Comparison of ENCODE assay signal across 12 cellular contexts in the genomic region with DNA sequence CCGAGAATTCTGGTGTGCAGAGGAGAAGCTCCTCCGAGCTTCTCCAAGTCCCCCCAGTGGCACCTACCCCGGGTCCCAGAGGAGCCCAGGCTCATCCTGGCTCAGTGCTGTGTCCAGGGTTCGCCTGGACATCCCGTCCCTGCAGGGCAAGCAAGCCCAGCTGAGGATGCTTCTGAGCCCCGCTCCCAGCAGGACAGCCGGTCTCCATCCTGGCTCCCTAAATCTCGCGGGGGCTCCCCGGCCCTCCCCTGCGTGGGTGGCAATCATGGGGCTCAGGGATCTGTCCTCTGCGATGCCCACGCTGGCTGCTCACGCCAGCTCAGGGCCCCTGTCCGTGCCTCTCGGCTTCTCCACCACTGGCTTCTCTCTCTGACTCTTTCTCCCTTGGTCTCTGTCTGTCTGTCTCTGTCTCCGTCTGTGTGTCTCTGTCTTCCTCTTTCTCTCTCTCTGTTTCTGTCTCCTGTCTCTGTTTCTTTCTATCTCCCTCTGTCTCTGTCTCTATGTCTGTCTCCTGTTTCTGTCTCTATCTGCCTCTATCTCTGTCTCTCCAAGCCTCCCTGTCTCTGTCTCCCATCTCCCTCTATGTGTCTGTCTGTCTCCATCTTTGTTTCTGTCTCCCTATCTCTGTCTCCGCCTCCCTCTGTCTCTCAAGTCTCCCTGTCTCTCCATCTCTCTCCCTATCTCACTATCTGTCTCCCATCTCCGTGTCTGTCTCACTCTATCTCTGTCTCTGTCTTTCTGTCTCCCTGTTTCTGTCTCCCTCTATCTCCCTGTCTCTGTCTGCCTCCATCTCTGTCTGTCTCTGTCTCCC. TPM values are rescaled to one million over a fixed set of nuclear protein-coding genes. Genes with fewer than 3 reads are reported as not detected.
A peak's percentile ranks its signal among the peaks of the same experiment; 100 is the strongest.
DNase-seq lines count a peak whose midpoint lies in the region; FAIRE-seq and TF ChIP-seq lines count a peak whose summit lies in the region.
"Had no signal": no experiment of that assay in that cellular context is flagged by ENCODE, and none has a peak within 500 bp of the region (broad histone marks: within the 10 kb centered on the region; RNA-seq: fewer than 3 reads in every experiment).

No MANE protein-coding gene starts in this region.

- no peak overlapping the region for H3K27ac ChIP-seq in H1 (ENCODE audit: low read depth, low read length)
- H3K27ac ChIP-seq: left lung, parathyroid adenoma had no signal

- H2BK5ac ChIP-seq in H1 (ENCODE audit: low read depth, low read length): peak overlapping the region; percentile 44; the same call in 1 of the 2 replicates

- no peak overlapping the region for H2BK120ac ChIP-seq in H1 (replicated peaks; ENCODE audit: low read depth, low read length)

- no peak for TF ChIP-seq CTCF in HFFc6 (IDR thresholded peaks at IDR 0.05)
- TF ChIP-seq CTCF in H1 (IDR thresholded peaks at IDR 0.05; ENCODE audit: control extremely low read depth in 1 of 3, insufficient read depth in 1 of 3, low read depth in 1 of 3, low read length in 3 of 3): no peak

- no peak; a peak in 1 of 3 replicates for TF ChIP-seq POLR2A in H1 (IDR thresholded peaks at IDR 0.05; ENCODE audit: control extremely low read depth in 1 of 2, low read depth in 2 of 2, low read length in 2 of 2)

- no peak for TF ChIP-seq EP300 in H1 (IDR thresholded peaks at IDR 0.05; ENCODE audit: borderline replicate concordance in 1 of 2, low read depth in 2 of 2, low read length in 2 of 2)

- no peak overlapping the region for H3K23ac ChIP-seq in H1 (ENCODE audit: insufficient read length)

- peaks cover 0 to 10% of the 10 kb centered on the region in 2 experiments; a peak in 1 of 4 replicates for H3K9me3 ChIP-seq in H1 (ENCODE audit: insufficient read depth in 2 of 2, low read depth in 1 of 2, low read length in 1 of 2)

- H3K4ac ChIP-seq in H1 (replicated peaks; ENCODE audit: insufficient read length, low read depth, low read length): no peak overlapping the region

- peaks cover 14% of the 10 kb centered on the region; the same call in 1 of the 2 replicates for H3K23me2 ChIP-seq in H1 (ENCODE audit: low read depth, low read length)

- H3K4me1 ChIP-seq in H1 (replicated peaks in 1 of 4; ENCODE audit: control insufficient read depth in 3 of 4, insufficient read depth in 4 of 4, low read length in 3 of 4): no peaks in the 10 kb centered on the region
- H3K4me1 ChIP-seq: left lung, parathyroid adenoma had no signal

- no peaks in the 10 kb centered on the region for H3K27me3 ChIP-seq in H1 (replicated peaks in 1 of 4; ENCODE audit: control insufficient read depth in 3 of 4, extremely low read depth in 1 of 4, insufficient read depth in 3 of 4, low read length in 3 of 4)
- H3K27me3 ChIP-seq: left lung had no signal

- H3K36me3 ChIP-seq in H1 (ENCODE audit: control insufficient read depth in 2 of 4, insufficient read depth in 4 of 4, low read length in 3 of 4): peaks cover 40 to 76% (median 66%) of the 10 kb centered on the region in 4 experiments

- H3K4me2 ChIP-seq in H1 (ENCODE audit: insufficient read depth in 1 of 2, low read depth in 2 of 2, low read length in 2 of 2): no peak overlapping the region

- 80% methylated on average over 19 of the region's 19 CpGs; no CpG with 5 or more reads in 1 of the 2 experiments for WGBS in H1 (ENCODE audit: extremely low coverage in 1 of 2, insufficient coverage in 1 of 2, insufficient read length in 1 of 2, insufficient replicate concordance in 2 of 2, low coverage in 1 of 2, low lambda C conversion rate in 2 of 2, missing lambda C conversion rate in 1 of 2), 2 experiments

- no peak overlapping the region for H3K14ac ChIP-seq in H1 (ENCODE audit: insufficient read length)

- no peaks in the 10 kb centered on the region for H3K4me1 Mint-ChIP-seq in T-helper 1 cell treated with Interleukin-12 subunit alpha and Interleukin-12 subunit beta and Interleukin-4 antibody, amounts not matched to agents 30 μg/mL and 1 μg/mL, for 36 hours (ENCODE audit: low read depth)
- H3K4me1 Mint-ChIP-seq in HFFc6 (ENCODE audit: low read depth): no peaks in the 10 kb centered on the region

- no peak for FAIRE-seq in H1 (lab: Jason Lieb, UNC)

- H3K56ac ChIP-seq in H1 (replicated peaks; ENCODE audit: insufficient read length, low read depth, low read length): no peak overlapping the region

- H3K27me3 Mint-ChIP-seq in T-helper 1 cell treated with Interleukin-12 subunit alpha and Interleukin-12 subunit beta and Interleukin-4 antibody, amounts not matched to agents 30 μg/mL and 1 μg/mL, for 36 hours (ENCODE audit: low read depth): no peaks in the 10 kb centered on the region
- H3K27me3 Mint-ChIP-seq in HFFc6 (ENCODE audit: insufficient read depth): peaks cover 11% of the 10 kb centered on the region

- no peak overlapping the region for H2BK20ac ChIP-seq in H1 (ENCODE audit: low read length)

- intact Hi-C loops in posterior vena cava (cut with DNase I): no loop called here

- no peak overlapping the region for H3K4me3 ChIP-seq in H1 (ENCODE audit: extremely low read depth in 1 of 4, insufficient read depth in 2 of 4, low read depth in 3 of 4, low read length in 4 of 4)
- H3K4me3 ChIP-seq: left lung had no signal

- no peak overlapping the region for H3K18ac ChIP-seq in H1 (ENCODE audit: extremely low read depth, low read length)

- no peak overlapping the region for H4K91ac ChIP-seq in H1 (replicated peaks; ENCODE audit: insufficient read length, low read length)

- H3K27ac Mint-ChIP-seq in T-helper 1 cell treated with Interleukin-12 subunit alpha and Interleukin-12 subunit beta and Interleukin-4 antibody, amounts not matched to agents 30 μg/mL and 1 μg/mL, for 36 hours: peak overlapping the region; percentile 2
- peak overlapping the region; percentile 5; the same call in 1 of the 2 replicates for H3K27ac Mint-ChIP-seq in HFFc6

- H2BK12ac ChIP-seq in H1 (ENCODE audit: low read depth, low read length): no peak overlapping the region

- peaks cover 2% of the 10 kb centered on the region for H3K79me1 ChIP-seq in H1 (ENCODE audit: low read depth, low read length)

- no peak overlapping the region for H4K5ac ChIP-seq in H1 (ENCODE audit: insufficient read length, low read depth, low read length)

- H2BK15ac ChIP-seq in H1 (ENCODE audit: low read length): no peak overlapping the region

- no peak overlapping the region for H3K9ac ChIP-seq in H1 (replicated peaks in 1 of 4; ENCODE audit: extremely low read depth in 1 of 4, low read depth in 3 of 4, low read length in 3 of 4)
- H3K9ac ChIP-seq: parathyroid adenoma had no signal

- DNase-seq in T-helper 1 cell (no peak), HFFc6 (no peak), H1 (ENCODE audit: low read depth in 1 of 2, low spot score in 2 of 2) (no peak), posterior vena cava (ENCODE audit: low spot score) (peak; percentile 78), NCI-H82 treated with DMSO at 0.1 percent for 48 hours (lab: John Stamatoyannopoulos, UW; ENCODE audit: unreplicated experiment) (no peak), superior temporal gyrus (ENCODE audit: extremely low spot score) (no peak)
- no peak for DNase-seq in stimulated activated CD4-positive, alpha-beta T cell treated with anti-CD3 and anti-CD28 coated beads, Interleukin-1b, Interleukin-23, amount 100 ng/mL, for 48 hours
- DNase-seq: amygdala, DMS79 had no signal

- H3K36me3 Mint-ChIP-seq in T-helper 1 cell treated with Interleukin-12 subunit alpha and Interleukin-12 subunit beta and Interleukin-4 antibody, amounts not matched to agents 30 μg/mL and 1 μg/mL, for 36 hours (ENCODE audit: low read depth): peaks cover 47% of the 10 kb centered on the region
- peaks cover 41% of the 10 kb centered on the region for H3K36me3 Mint-ChIP-seq in HFFc6 (ENCODE audit: low read depth)

- CTCF ChIA-PET in H1 (lab: Charles Lee; ENCODE audit: partially characterized antibody): no interaction called here

- no peak overlapping the region for H4K8ac ChIP-seq in H1 (ENCODE audit: extremely low read depth, insufficient read depth, low read length)

- peaks cover 5 to 34% of the 10 kb centered on the region in 2 experiments for H4K20me1 ChIP-seq in H1 (replicated peaks in 1 of 2; ENCODE audit: control insufficient read depth in 1 of 2, insufficient read depth in 2 of 2, low read length in 2 of 2)

- peaks cover 28% of the 10 kb centered on the region for H3K9me3 Mint-ChIP-seq in T-helper 1 cell treated with Interleukin-12 subunit alpha and Interleukin-12 subunit beta and Interleukin-4 antibody, amounts not matched to agents 30 μg/mL and 1 μg/mL, for 36 hours
- peaks cover 42% of the 10 kb centered on the region for H3K9me3 Mint-ChIP-seq in HFFc6

- TF ChIP-seq RAD21 in H1 (IDR thresholded peaks at IDR 0.05 in 1 of 2, conservative IDR thresholded peaks at IDR 0.05 in 1 of 2; ENCODE audit: low read depth in 2 of 2, low read length in 2 of 2): no peak

- H2AFZ ChIP-seq in H1 (ENCODE audit: low read length): no peak overlapping the region
- H2AFZ ChIP-seq: parathyroid adenoma had no signal

- no peaks in the 10 kb centered on the region; a peak in 1 of 4 replicates for H3K79me2 ChIP-seq in H1 (ENCODE audit: control insufficient read depth in 1 of 2, insufficient read depth in 2 of 2, low read length in 2 of 2)
- H3K79me2 ChIP-seq: parathyroid adenoma had no signal

- no peak overlapping the region for H2AK5ac ChIP-seq in H1 (ENCODE audit: low read depth, low read length)

- POLR2A ChIA-PET in H1 (lab: Charles Lee; ENCODE audit: partially characterized antibody): no interaction called here

- H3K4me3 Mint-ChIP-seq in T-helper 1 cell treated with Interleukin-12 subunit alpha and Interleukin-12 subunit beta and Interleukin-4 antibody, amounts not matched to agents 30 μg/mL and 1 μg/mL, for 36 hours: no peak overlapping the region
- no peak overlapping the region for H3K4me3 Mint-ChIP-seq in HFFc6

RNA-seq across cellular contexts. Expression of gene SLC25A6, which starts 27.8 kb away (rescaled TPM):
- 100 to 1,000 TPM; 295 to 345 (median 320) TPM for total RNA-seq in HFFc6 (2021; fragmentation: NEBNext Ultra II Directional; extraction: Animal tissue kit (Norgen Biotek cat#: 25700))
- 487 and 514 TPM in 2 replicates for total RNA-seq in H1 (2021; fragmentation: NEBNext Ultra II Directional; extraction: Animal tissue kit (Norgen Biotek cat#: 25700))
- 1,220 and 1,529 TPM in 2 replicates for polyA plus RNA-seq in H1 (2011; rRNA removed)
- 1,117 TPM for polyA plus RNA-seq in H1 (2011; cell fraction: cytosol; rRNA removed)
- 686 TPM for polyA plus RNA-seq in H1 (2011; cell fraction: nucleus; rRNA removed)
- 559 to 826 TPM (median 767 TPM) in 4 replicates for polyA plus RNA-seq in H1 (2012, experiment 1 of 2)
- 674 TPM for polyA plus RNA-seq in H1 (2012, experiment 2 of 2)
- polyA plus RNA-seq in H1 (2013, experiment 1 of 2): 424 TPM
- polyA plus RNA-seq in H1 (2013, experiment 2 of 2): 418 TPM
- polyA minus RNA-seq in H1 (2011; rRNA and poly(A)+ RNA removed): 356 and 371 TPM in 2 replicates
- polyA minus RNA-seq in H1 (2011; cell fraction: cytosol; rRNA and poly(A)+ RNA removed): 639 TPM
- polyA minus RNA-seq in H1 (2011; cell fraction: nucleus; rRNA and poly(A)+ RNA removed): 472 TPM
- total RNA-seq in posterior vena cava: 100 to 1,000 TPM; 204 to 218 TPM

RNA-seq across cellular contexts. Expression of gene ASMTL, which starts 33.0 kb away (rescaled TPM):
- total RNA-seq in HFFc6 (2021; fragmentation: NEBNext Ultra II Directional; extraction: Animal tissue kit (Norgen Biotek cat#: 25700)): 10 to 100 TPM; 26.8 to 35.1 (median 32.8) TPM
- total RNA-seq in H1 (2021; fragmentation: NEBNext Ultra II Directional; extraction: Animal tissue kit (Norgen Biotek cat#: 25700)): 75.4 and 81.4 TPM in 2 replicates
- 75.6 and 130 TPM in 2 replicates for polyA plus RNA-seq in H1 (2011; rRNA removed)
- 92.6 TPM for polyA plus RNA-seq in H1 (2011; cell fraction: cytosol; rRNA removed)
- 104 TPM for polyA plus RNA-seq in H1 (2011; cell fraction: nucleus; rRNA removed)
- 51.7 to 90.7 TPM (median 78.8 TPM) in 4 replicates for polyA plus RNA-seq in H1 (2012, experiment 1 of 2)
- 57.9 TPM for polyA plus RNA-seq in H1 (2012, experiment 2 of 2)
- polyA plus RNA-seq in H1 (2013, experiment 1 of 2): 41.0 TPM
- polyA plus RNA-seq in H1 (2013, experiment 2 of 2): 39.2 TPM
- polyA minus RNA-seq in H1 (2011; rRNA and poly(A)+ RNA removed): 47.0 and 49.0 TPM in 2 replicates
- polyA minus RNA-seq in H1 (2011; cell fraction: cytosol; rRNA and poly(A)+ RNA removed): 52.1 TPM
- 46.7 TPM for polyA minus RNA-seq in H1 (2011; cell fraction: nucleus; rRNA and poly(A)+ RNA removed)
- 10 to 100 TPM; 28.2 to 29.7 TPM for total RNA-seq in posterior vena cava
